ENCODE assay signal across 1 cellular context in genomic region chr11:101748572-101748971, GRCh38.
TF ChIP-seq lines count a peak whose summit lies in the region.

No MANE protein-coding gene starts in this region.

TF ChIP-seq in IMR-90, 13 proteins besides CTCF, POLR2A, EP300 and RAD21 (continued from another document):
- TF ChIP-seq USF2 (IDR thresholded peaks at IDR 0.05; ENCODE audit: low read depth, low read length) (no peak), RFX5 (IDR thresholded peaks at IDR 0.05; ENCODE audit: low read depth, low read length) (no peak), CHD1 (IDR thresholded peaks at IDR 0.05; ENCODE audit: low read depth, low read length) (no peak), SMC3 (IDR thresholded peaks at IDR 0.05; ENCODE audit: low read depth, low read length) (no peak), MXI1 (IDR thresholded peaks at IDR 0.05; ENCODE audit: borderline replicate concordance, low read depth, low read length) (no peak), FOS (IDR thresholded peaks at IDR 0.05; ENCODE audit: low read depth, low read length) (no peak), MAZ (IDR thresholded peaks at IDR 0.05; ENCODE audit: borderline replicate concordance, low read depth, low read length) (no peak), BHLHE40 (IDR thresholded peaks at IDR 0.05; ENCODE audit: low read depth, low read length) (no peak), CEBPB (IDR thresholded peaks at IDR 0.05; ENCODE audit: low read depth, low read length) (no peak)
- TF ChIP-seq, protein P1, sequence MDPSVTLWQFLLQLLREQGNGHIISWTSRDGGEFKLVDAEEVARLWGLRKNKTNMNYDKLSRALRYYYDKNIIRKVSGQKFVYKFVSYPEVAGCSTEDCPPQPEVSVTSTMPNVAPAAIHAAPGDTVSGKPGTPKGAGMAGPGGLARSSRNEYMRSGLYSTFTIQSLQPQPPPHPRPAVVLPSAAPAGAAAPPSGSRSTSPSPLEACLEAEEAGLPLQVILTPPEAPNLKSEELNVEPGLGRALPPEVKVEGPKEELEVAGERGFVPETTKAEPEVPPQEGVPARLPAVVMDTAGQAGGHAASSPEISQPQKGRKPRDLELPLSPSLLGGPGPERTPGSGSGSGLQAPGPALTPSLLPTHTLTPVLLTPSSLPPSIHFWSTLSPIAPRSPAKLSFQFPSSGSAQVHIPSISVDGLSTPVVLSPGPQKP (IDR thresholded peaks at IDR 0.05; ENCODE audit: borderline replicate concordance, low read depth, low read length), result no peak
TF ChIP-seq in IMR-90: peak in this region for 0.
